ENCODE assay signal across 8 cellular contexts in genomic region chr19:49638360-49638759, GRCh38. TPM values are rescaled to one million over a fixed set of nuclear protein-coding genes. Genes with fewer than 3 reads are reported as not detected.
DNase-seq lines count a peak whose midpoint lies in the region; ATAC-seq, FAIRE-seq and TF ChIP-seq lines count a peak whose summit lies in the region.

No MANE protein-coding gene starts in this region.

- peaks cover 37% of the 10 kb centered on the region for H3K79me2 ChIP-seq in GM23248 (ENCODE audit: insufficient read depth)

- peak overlapping the region; percentile 97 for H3K4me2 ChIP-seq in GM23248 (ENCODE audit: unreplicated experiment)
- H3K4me2 ChIP-seq in skeletal muscle satellite cell (ENCODE audit: low read length) = peak overlapping the region; percentile 94

- H3K9ac ChIP-seq in GM23248 (peak overlapping the region; percentile 95), skeletal muscle satellite cell (ENCODE audit: low read depth, low read length) (peak overlapping the region; percentile 90)

- no peaks in the 10 kb centered on the region for H3K9me2 ChIP-seq in GM23248 (ENCODE audit: insufficient read depth)

- no peak for TF ChIP-seq CTCF in WTC11 (IDR thresholded peaks at IDR 0.05)

- 9% methylated on average over 6 of the region's 6 CpGs for WGBS in GM23248 (ENCODE audit: low coverage in 1 of 2, low lambda C conversion rate in 2 of 2, missing lambda C conversion rate in 2 of 2), 2 experiments

- no peaks in the 10 kb centered on the region for H3K9me3 ChIP-seq in GM23248 (ENCODE audit: low read depth)
- no peaks in the 10 kb centered on the region for H3K9me3 ChIP-seq in skeletal muscle satellite cell (replicated peaks; ENCODE audit: low read length)

- no peak for FAIRE-seq in GM19239 (lab: Jason Lieb, UNC)

- POLR2A ChIA-PET in WTC11 (lab: Charles Lee) = interaction anchor here (1.0 to 1.4 kb wide), 2 partner anchors 38 to 45 kb away, joined by 3 to 5 read pairs; partner anchors contain the start of gene PRMT1

- H3K4me1 ChIP-seq in GM23248 (ENCODE audit: insufficient read depth) (peaks cover 8% of the 10 kb centered on the region), skeletal muscle satellite cell (ENCODE audit: control insufficient read depth, insufficient read depth, low read length) (peaks cover 38% of the 10 kb centered on the region)

- H3F3A ChIP-seq in GM23248 (ENCODE audit: insufficient read depth) = peaks cover 16% of the 10 kb centered on the region

- DNase-seq in GM23248 (peak; percentile 79), WTC11 (ENCODE audit: low spot score) (no peak), foreskin melanocyte (peak; percentile 40), HuH-7 (ENCODE audit: low spot score) (no peak), nucleus accumbens (lab: John Stamatoyannopoulos, UW) (no peak), GM19239 (ENCODE audit: insufficient read length, low spot score) (no peak), ureter (ENCODE audit: low spot score) (no peak)

- peak overlapping the region; percentile 75 for H3K4me3 Mint-ChIP-seq in WTC11

- CTCF ChIA-PET in WTC11 (lab: Charles Lee) = interaction anchor here (0.6 to 1.4 kb wide), 6 partner anchors 26 to 131 kb away, joined by 3 to 5 read pairs (median 4); no protein-coding TSS in a partner anchor

- H3K4me3 ChIP-seq in GM23248 = peak overlapping the region; percentile 95
- H3K4me3 ChIP-seq in skeletal muscle satellite cell (ENCODE audit: low read length) = peak overlapping the region; percentile 75

- no peak overlapping the region for H3K27ac Mint-ChIP-seq in WTC11

- ATAC-seq in WTC11 = no peak

- H4K20me1 ChIP-seq in GM23248 (ENCODE audit: insufficient read depth) = no peaks in the 10 kb centered on the region

- H3K27me3 ChIP-seq in GM23248 (replicated peaks; ENCODE audit: insufficient read depth) = no peaks in the 10 kb centered on the region
- H3K27me3 ChIP-seq in skeletal muscle satellite cell (ENCODE audit: control insufficient read depth, insufficient read depth, low read length) = no peaks in the 10 kb centered on the region

- no peaks in the 10 kb centered on the region for H3K36me3 Mint-ChIP-seq in WTC11

- in situ Hi-C loops in GM23248 (cut with MboI) = no loop called here

- peaks cover 36% of the 10 kb centered on the region for H3K27me3 Mint-ChIP-seq in WTC11 (ENCODE audit: low read depth)

- H3K36me3 ChIP-seq in GM23248 (ENCODE audit: low read depth) = peaks cover 7% of the 10 kb centered on the region; the same call in 1 of the 2 replicates
- peaks cover 17% of the 10 kb centered on the region for H3K36me3 ChIP-seq in skeletal muscle satellite cell (ENCODE audit: insufficient read depth, low read length)

- H3K4me1 Mint-ChIP-seq in WTC11 = peaks cover 53% of the 10 kb centered on the region

- no peaks in the 10 kb centered on the region for H3K9me3 Mint-ChIP-seq in WTC11

- peak overlapping the region; percentile 14; the same call in 1 of the 2 replicates for H2AFZ ChIP-seq in GM23248

- H3K27ac ChIP-seq in GM23248 = peak overlapping the region; percentile 88

TF ChIP-seq in WTC11, 78 proteins besides CTCF, POLR2A, EP300 and RAD21:
- TF ChIP-seq ZNF263 (CRISPR knock-in tag; IDR thresholded peaks at IDR 0.05; ENCODE audit: low read depth) (peak; percentile 43; the same call in 1 of the 2 replicates), ATF2 (CRISPR knock-in tag; IDR thresholded peaks at IDR 0.05; ENCODE audit: borderline replicate concordance, low read depth) (no peak), NR3C1 (CRISPR knock-in tag; conservative IDR thresholded peaks at IDR 0.05; ENCODE audit: low read depth) (no peak)

RNA-seq across cellular contexts. Expression of gene RRAS, which starts 1.6 kb away (rescaled TPM):
- total RNA-seq in GM23248 (2014; rRNA removed; shearing (Covaris generic)) = 61.0 and 116 TPM in 2 replicates
- 337 and 347 TPM in 2 replicates for polyA plus RNA-seq in GM23248 (2016; fragmentation: Nextera tagmentation; extraction: Ambion mirVana)
- 11.4 to 17.9 TPM (median 15.7 TPM) in 3 replicates for total RNA-seq in WTC11 (2021)
- 40.8 and 59.8 TPM in 2 replicates for total RNA-seq in skeletal muscle satellite cell (2012; rRNA removed)
- 59.1 TPM for total RNA-seq in ureter

RNA-seq across cellular contexts. Expression of gene SCAF1, which starts 3.6 kb away (rescaled TPM):
- total RNA-seq in GM23248 (2014; rRNA removed; shearing (Covaris generic)) = 18.6 and 28.7 TPM in 2 replicates
- polyA plus RNA-seq in GM23248 (2016; fragmentation: Nextera tagmentation; extraction: Ambion mirVana) = 8.4 and 8.5 TPM in 2 replicates
- total RNA-seq in WTC11 (2021) (103 to 109 TPM (median 105 TPM) in 3 replicates), ureter (55.7 TPM)
- total RNA-seq in skeletal muscle satellite cell (2012; rRNA removed) = 17.9 and 20.0 TPM in 2 replicates

RNA-seq across cellular contexts. Expression of gene IRF3, which starts 27.3 kb away (rescaled TPM):
- 50.0 and 55.6 TPM in 2 replicates for total RNA-seq in GM23248 (2014; rRNA removed; shearing (Covaris generic))
- polyA plus RNA-seq in GM23248 (2016; fragmentation: Nextera tagmentation; extraction: Ambion mirVana) = 28.6 and 28.8 TPM in 2 replicates
- total RNA-seq in WTC11 (2021) = 149 to 165 TPM (median 154 TPM) in 3 replicates
- 36.5 and 38.7 TPM in 2 replicates for total RNA-seq in skeletal muscle satellite cell (2012; rRNA removed)
- total RNA-seq in ureter = 108 TPM

RNA-seq across cellular contexts. Expression of gene BCL2L12, which starts 27.4 kb away (rescaled TPM):
- 4.3 and 9.5 TPM in 2 replicates for total RNA-seq in GM23248 (2014; rRNA removed; shearing (Covaris generic))
- 16.6 and 16.7 TPM in 2 replicates for polyA plus RNA-seq in GM23248 (2016; fragmentation: Nextera tagmentation; extraction: Ambion mirVana)
- total RNA-seq in WTC11 (2021) (139 to 146 TPM (median 140 TPM) in 3 replicates), ureter (12.6 TPM)
- 5.3 and 9.0 TPM in 2 replicates for total RNA-seq in skeletal muscle satellite cell (2012; rRNA removed)

RNA-seq across cellular contexts. Expression of gene PRMT1, which starts 38.7 kb away (rescaled TPM):
- total RNA-seq in GM23248 (2014; rRNA removed; shearing (Covaris generic)) = 192 and 225 TPM in 2 replicates
- polyA plus RNA-seq in GM23248 (2016; fragmentation: Nextera tagmentation; extraction: Ambion mirVana) = 164 and 173 TPM in 2 replicates
- 500 to 527 TPM (median 518 TPM) in 3 replicates for total RNA-seq in WTC11 (2021)
- total RNA-seq in skeletal muscle satellite cell (2012; rRNA removed) = 303 and 305 TPM in 2 replicates
- 166 TPM for total RNA-seq in ureter

Comparison
In these comparisons a context has a peak if more than half of its experiments do, and no peak if none do; other contexts are left out.
1. DNase-seq: peak in GM23248 (single experiment) and foreskin melanocyte (single experiment); none in WTC11 (single experiment), HuH-7 (single experiment), nucleus accumbens (0 of 56), GM19239 (single experiment) and ureter (single experiment).